In genomic region chr12:113422929-113423669, GRCh38 we compare ENCODE assay signal across 9 cellular contexts. TPM values are rescaled to one million over a fixed set of nuclear protein-coding genes. Genes with fewer than 3 reads are reported as not detected.
DNase-seq lines count a peak whose midpoint lies in the region; ATAC-seq and TF ChIP-seq lines count a peak whose summit lies in the region.
"Had no signal": no experiment of that assay in that cellular context is flagged by ENCODE, and none has a peak within 500 bp of the region (broad histone marks: within the 10 kb centered on the region; RNA-seq: fewer than 3 reads in every experiment).

No MANE protein-coding gene starts in this region.

- POLR2A ChIA-PET in CD8-positive, alpha-beta T cell (lab: Charles Lee), result no interaction called here

- H3K27me3 Mint-ChIP-seq in CD8-positive, alpha-beta T cell (ENCODE audit: low read depth), result peaks cover 8% of the 10 kb centered on the region

- no peaks in the 10 kb centered on the region; the same call in 1 of the 2 replicates for H3K36me3 ChIP-seq in WERI-Rb-1
- H3K36me3 ChIP-seq in smooth muscle cell (ENCODE audit: low read depth), result no peaks in the 10 kb centered on the region
- H3K36me3 ChIP-seq in CD8-positive, alpha-beta T cell (ENCODE audit: insufficient read depth, low read length), result no peaks in the 10 kb centered on the region

- no peaks in the 10 kb centered on the region for H3F3A ChIP-seq in smooth muscle cell (ENCODE audit: low read depth)

- no peaks in the 10 kb centered on the region for H3K79me2 ChIP-seq in smooth muscle cell (ENCODE audit: low read depth)

- peaks cover 5% of the 10 kb centered on the region for H3K4me1 ChIP-seq in smooth muscle cell (ENCODE audit: low read depth)
- H3K4me1 ChIP-seq in CD8-positive, alpha-beta T cell (ENCODE audit: insufficient read depth, low read length), result no peaks in the 10 kb centered on the region

- H3K4me1 Mint-ChIP-seq in CD8-positive, alpha-beta T cell (ENCODE audit: low read depth), result no peaks in the 10 kb centered on the region

- TF ChIP-seq CTCF in GM12875 (IDR thresholded peaks at IDR 0.05; ENCODE audit: borderline replicate concordance, insufficient read depth, low read depth, low read length) (no peak), WERI-Rb-1 (IDR thresholded peaks at IDR 0.05; ENCODE audit: low read depth, low read length) (no peak), smooth muscle cell (IDR thresholded peaks at IDR 0.05; ENCODE audit: borderline replicate concordance, insufficient read depth, poor library complexity, severe bottlenecking) (no peak), omental fat pad (IDR thresholded peaks at IDR 0.05) (no peak)
- no peak for TF ChIP-seq CTCF in CD8-positive, alpha-beta T cell (IDR thresholded peaks at IDR 0.05)

- ATAC-seq in CD8-positive, alpha-beta T cell, result no peak
- ATAC-seq in omental fat pad (ENCODE audit: low FRiP score), result no peak

- CTCF ChIA-PET in CD8-positive, alpha-beta T cell (lab: Charles Lee), result no interaction called here

- H3K27ac ChIP-seq in WERI-Rb-1 (peak overlapping the region; percentile 80), smooth muscle cell (ENCODE audit: low read depth) (no peak overlapping the region)
- H3K27ac ChIP-seq in CD8-positive, alpha-beta T cell (ENCODE audit: low read depth, low read length), result no peak overlapping the region

- H3K9ac ChIP-seq in smooth muscle cell (ENCODE audit: low read depth), result no peak overlapping the region

- no peak overlapping the region for H3K4me3 Mint-ChIP-seq in CD8-positive, alpha-beta T cell

- H3K27me3 ChIP-seq in WERI-Rb-1 (ENCODE audit: insufficient read depth, low read depth, severe bottlenecking) (no peaks in the 10 kb centered on the region), smooth muscle cell (ENCODE audit: low read depth) (no peaks in the 10 kb centered on the region)
- no peaks in the 10 kb centered on the region for H3K27me3 ChIP-seq in CD8-positive, alpha-beta T cell (ENCODE audit: insufficient read depth, low read length)

- no peak for DNase-seq in WERI-Rb-1
- DNase-seq in smooth muscle cell (lab: John Stamatoyannopoulos, UW; ENCODE audit: unreplicated experiment), result no peak
- DNase-seq in HuH-7 (ENCODE audit: low spot score), result no peak
- no peak for DNase-seq in glomerular visceral epithelial cell (ENCODE audit: extremely low spot score)
- no peak for DNase-seq in CD8-positive, alpha-beta T cell
- DNase-seq in omental fat pad (ENCODE audit: low spot score), result no peak
- DNase-seq: glutamatergic neuron had no signal

- H3K4me3 ChIP-seq in GM12875 (ENCODE audit: low read depth, low read length) (peak overlapping the region; percentile 55), WERI-Rb-1 (ENCODE audit: low read depth, low read length) (peak overlapping the region; percentile 51), iPS-18c (ENCODE audit: insufficient read depth, low read depth, low read length) (0 out of 2 replicates have a peak overlapping the region, but pooled peaks have one; percentile 22), smooth muscle cell (peak overlapping the region; percentile 43)
- no peak overlapping the region for H3K4me3 ChIP-seq in CD8-positive, alpha-beta T cell (ENCODE audit: low read depth, low read length)

- no peaks in the 10 kb centered on the region for H3K9me3 Mint-ChIP-seq in CD8-positive, alpha-beta T cell

- H3K4me2 ChIP-seq in smooth muscle cell, result peak overlapping the region; percentile 73

- intact Hi-C loops in CD8-positive, alpha-beta T cell (cut with DNase I, micrococcal nuclease), result loop anchor here in 1 of 2 experiments (2.0 kb wide), 1 partner anchor 226 kb away; no protein-coding TSS in a partner anchor

- 96% methylated on average over 6 of the region's 6 CpGs for WGBS in smooth muscle cell (ENCODE audit: low lambda C conversion rate)

- H4K20me1 ChIP-seq in smooth muscle cell (ENCODE audit: low read depth), result no peaks in the 10 kb centered on the region

- no peaks in the 10 kb centered on the region for H3K9me3 ChIP-seq in WERI-Rb-1 (ENCODE audit: severe bottlenecking)
- H3K9me3 ChIP-seq in iPS-18c (ENCODE audit: control insufficient read depth, insufficient read depth, low read length), result no peaks in the 10 kb centered on the region
- no peaks in the 10 kb centered on the region for H3K9me3 ChIP-seq in smooth muscle cell (replicated peaks; ENCODE audit: low read depth)
- H3K9me3 ChIP-seq in CD8-positive, alpha-beta T cell (ENCODE audit: low read length), result no peaks in the 10 kb centered on the region

- H2AFZ ChIP-seq in smooth muscle cell (ENCODE audit: low read depth), result no peak overlapping the region

- H3K36me3 Mint-ChIP-seq in CD8-positive, alpha-beta T cell, result no peaks in the 10 kb centered on the region

- H3K27ac Mint-ChIP-seq in CD8-positive, alpha-beta T cell, result no peak overlapping the region

RNA-seq across cellular contexts. Expression of gene SDSL, which starts 0.9 kb away (rescaled TPM):
- total RNA-seq in smooth muscle cell (0.81 and 6.7 TPM in 2 replicates), omental fat pad (1 to 10 TPM; 2.1 to 6.0 (median 4.1) TPM)
- 3.6 and 5.4 TPM in 2 replicates for polyA plus RNA-seq in smooth muscle cell
- not detected for total RNA-seq in CD8-positive, alpha-beta T cell

RNA-seq across cellular contexts. Expression of gene SDS, which starts 19.4 kb away (rescaled TPM):
- total RNA-seq in smooth muscle cell (not detected in 2 replicates), omental fat pad (10 to 100 TPM in 1 of 4 donors, 1 to 10 TPM in 2, under 1 TPM in 1; 0.63 to 52.1 (median 3.3) TPM)
- polyA plus RNA-seq in smooth muscle cell, result not detected in 2 replicates
- not detected for total RNA-seq in CD8-positive, alpha-beta T cell

RNA-seq across cellular contexts. Expression of gene LHX5, which starts 48.6 kb away (rescaled TPM):
- total RNA-seq in smooth muscle cell, result not detected in 2 replicates
- polyA plus RNA-seq in smooth muscle cell, result not detected in 2 replicates
- total RNA-seq in CD8-positive, alpha-beta T cell, result not detected
- not detected for total RNA-seq in omental fat pad
